27 cellular contexts compared by ENCODE assay signal in the genomic region with DNA sequence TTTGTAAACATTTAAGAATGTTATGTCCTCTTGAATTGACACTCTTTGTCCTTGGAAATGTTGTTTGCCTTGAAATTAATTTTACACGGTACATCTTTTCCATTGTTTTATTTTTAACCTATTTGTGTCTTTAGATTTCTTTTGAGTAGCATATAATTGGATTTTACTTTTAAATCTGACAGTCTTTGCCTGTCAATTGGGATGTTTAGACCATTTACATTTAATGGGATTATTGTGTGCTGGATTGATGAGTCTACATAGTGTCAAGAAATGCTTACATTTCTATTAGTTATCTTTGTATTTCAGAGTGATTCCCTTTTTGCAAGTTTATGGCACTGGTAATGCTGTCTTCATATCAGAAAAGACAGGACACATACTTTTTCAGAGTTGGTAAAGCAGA.
"Had no signal": no experiment of that assay in that cellular context is flagged by ENCODE, and none has a peak within 500 bp of the region (broad histone marks: within the 10 kb centered on the region; RNA-seq: fewer than 3 reads in every experiment).

No MANE protein-coding gene starts in this region.

- ATAC-seq: effector memory CD8-positive, alpha-beta T cell; left colon; left ventricle myocardium superior; lower lobe of right lung had no signal

- H3K27me3 ChIP-seq: esophagus squamous epithelium, neural progenitor cell, right lobe of liver, testis, tibial artery had no signal

- H3K27ac ChIP-seq: esophagus squamous epithelium, lower lobe of right lung, neural progenitor cell, parathyroid adenoma, right lobe of liver, tibial artery had no signal

- H3K36me3 Mint-ChIP-seq: neural progenitor cell, type B pancreatic cell had no signal

- H3K4me3 ChIP-seq: esophagus squamous epithelium, lower lobe of right lung, neural progenitor cell, right lobe of liver, testis, tibial artery had no signal

- H3K9me3 ChIP-seq: esophagus squamous epithelium, right lobe of liver, testis, tibial artery had no signal

- H3K27ac Mint-ChIP-seq: neural progenitor cell, progenitor cell of endocrine pancreas, type B pancreatic cell had no signal

- H3K36me3 ChIP-seq: esophagus squamous epithelium, lower lobe of right lung, neural progenitor cell, right lobe of liver, tibial artery had no signal

- H3K4me3 Mint-ChIP-seq: immature natural killer cell, nephron, neural progenitor cell, type B pancreatic cell had no signal

- H3K27me3 Mint-ChIP-seq: effector memory CD8-positive, alpha-beta T cell; progenitor cell of endocrine pancreas; type B pancreatic cell had no signal

- H3K9ac ChIP-seq: neural progenitor cell, parathyroid adenoma had no signal

- FAIRE-seq: endometrium, frontal cortex, urothelium cell line had no signal

- DNase-seq: cortex of kidney; effector memory CD8-positive, alpha-beta T cell; erythroblast; esophagus squamous epithelium; hypothalamus; immature natural killer cell; islet precursor cell; kidney glomerular epithelial cell; left colon; left ventricle myocardium superior; lower lobe of right lung; right lobe of liver; small intestine; stimulated activated CD4-positive, alpha-beta T cell treated with anti-CD3 and anti-CD28 coated beads, Interleukin-15, amount 100 ng/mL, for 24 hours; stimulated activated CD4-positive, alpha-beta T cell treated with anti-CD3 and anti-CD28 coated beads, Interleukin-2, amount 100 ng/mL, for 48 hours; stimulated activated naive CD4-positive, alpha-beta T cell treated with Interleukin-2 at 50 U/mL for 16 hours; substantia nigra; testis; tibial artery had no signal

- H2AFZ ChIP-seq: neural progenitor cell, parathyroid adenoma had no signal

- H3K4me1 ChIP-seq: neural progenitor cell had no signal

- H3K4me2 ChIP-seq: neural progenitor cell had no signal

- H3K4me1 Mint-ChIP-seq: neural progenitor cell had no signal

- H3K9me3 Mint-ChIP-seq: effector memory CD8-positive, alpha-beta T cell; immature natural killer cell; nephron; type B pancreatic cell had no signal
